In the genomic region with DNA sequence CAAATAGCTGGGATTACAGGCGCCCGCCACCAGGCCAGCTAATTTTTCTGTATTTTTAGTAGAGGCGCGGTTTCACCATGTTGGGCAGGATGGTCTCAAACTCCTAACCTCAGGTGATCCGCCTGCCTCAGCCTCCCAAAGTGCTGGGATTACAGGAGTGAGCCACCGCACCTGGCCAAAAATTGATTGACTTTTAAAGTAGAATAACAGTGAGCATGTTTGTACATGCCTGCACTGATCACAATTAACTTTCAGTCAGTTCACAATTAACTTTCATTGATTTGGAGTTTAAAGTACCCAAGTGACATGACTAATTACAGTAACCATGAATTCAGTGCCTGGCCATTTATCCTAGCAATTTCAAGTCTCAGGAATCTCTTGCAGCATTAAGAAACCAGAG, we compare ENCODE assay signal across 11 cellular contexts.
DNase-seq lines count a peak whose midpoint lies in the region; ATAC-seq, FAIRE-seq and TF ChIP-seq lines count a peak whose summit lies in the region.
"Had no signal": no experiment of that assay in that cellular context is flagged by ENCODE, and none has a peak within 500 bp of the region (broad histone marks: within the 10 kb centered on the region; RNA-seq: fewer than 3 reads in every experiment).

No MANE protein-coding gene starts in this region.

- H3K27me3 ChIP-seq in AG04450 (ENCODE audit: control insufficient read depth, insufficient read depth, low read length): no peaks in the 10 kb centered on the region
- no peaks in the 10 kb centered on the region for H3K27me3 ChIP-seq in GM12878 (replicated peaks in 1 of 2; ENCODE audit: control insufficient read depth in 2 of 2, insufficient read depth in 2 of 2, low read length in 1 of 2)
- no peaks in the 10 kb centered on the region for H3K27me3 ChIP-seq in mucosa of rectum (ENCODE audit: control insufficient read depth in 2 of 2, insufficient read depth in 2 of 2, low read length in 2 of 2)

- TF ChIP-seq POLR2A in GM12878 (IDR thresholded peaks at IDR 0.05; ENCODE audit: low read depth, low read length): no peak

- H3K27ac ChIP-seq in AG04450 (ENCODE audit: low read depth, low read length) (peak overlapping the region; percentile 80), GM12878 (ENCODE audit: control insufficient read depth, insufficient read depth) (peak overlapping the region; percentile 79), mucosa of rectum (ENCODE audit: low read depth in 2 of 2, low read length in 2 of 2) (peak overlapping the region; percentile 14 to 27)

- CTCF ChIA-PET in AG04450 (lab: Charles Lee) (no interaction called here), GM12878 (lab: Yijun Ruan, JAX) (interaction anchor here (0.8 to 1.5 kb wide), 5 partner anchors 8 to 83 kb away, joined by 3 to 4 read pairs (median 4); no protein-coding TSS in a partner anchor)

- H3K9me3 Mint-ChIP-seq in HFFc6: no peaks in the 10 kb centered on the region

- in situ Hi-C loops in GM12878 (cut with MboI): no loop called here

- H3K9me3 ChIP-seq in AG04450 (ENCODE audit: control insufficient read depth, insufficient read depth, low read length) (no peaks in the 10 kb centered on the region), GM12878 (replicated peaks; ENCODE audit: control insufficient read depth, insufficient read depth, low read length) (no peaks in the 10 kb centered on the region), mucosa of rectum (ENCODE audit: control insufficient read depth in 2 of 2, low read length in 2 of 2) (no peaks in the 10 kb centered on the region)

- WGBS in GM12878 (ENCODE audit: insufficient coverage, insufficient replicate concordance, low lambda C conversion rate, missing lambda C conversion rate): under 1% methylated on average over 6 of the region's 6 CpGs

- peak; percentile 3 for ATAC-seq in GM12878

- RAD21 ChIA-PET in GM12878 (lab: Charles Lee; ENCODE audit: unreplicated experiment): interaction anchor here (0.6 to 1.7 kb wide), 5 partner anchors 7 to 63 kb away, joined by 3 to 7 read pairs (median 3); no protein-coding TSS in a partner anchor

- TF ChIP-seq RAD21 in GM12878 (IDR thresholded peaks at IDR 0.05; ENCODE audit: insufficient read depth, low read depth, low read length): no peak

- no peaks in the 10 kb centered on the region for H3K36me3 Mint-ChIP-seq in HFFc6 (ENCODE audit: low read depth)

- H3K4me1 Mint-ChIP-seq in HFFc6 (ENCODE audit: low read depth): peaks cover 51% of the 10 kb centered on the region

- no peak overlapping the region for H2AFZ ChIP-seq in GM12878 (ENCODE audit: control insufficient read depth, low read depth, low read length)

- no peak for TF ChIP-seq EP300 in GM12878 (IDR thresholded peaks at IDR 0.05; ENCODE audit: borderline replicate concordance in 1 of 2, control insufficient read depth in 1 of 2, low read depth in 2 of 2, low read length in 2 of 2)

- H4K20me1 ChIP-seq in GM12878 (ENCODE audit: control insufficient read depth, insufficient read depth): no peaks in the 10 kb centered on the region

- H3K27me3 Mint-ChIP-seq in HFFc6 (ENCODE audit: insufficient read depth): peaks cover 2% of the 10 kb centered on the region; the same call in 1 of the 2 replicates

- peak overlapping the region; percentile 96 for H3K27ac Mint-ChIP-seq in HFFc6

- peaks cover 19% of the 10 kb centered on the region for H3K4me1 ChIP-seq in GM12878 (ENCODE audit: control insufficient read depth, insufficient read depth, low read length)
- peaks cover 5% of the 10 kb centered on the region in 2 donors for H3K4me1 ChIP-seq in mucosa of rectum (ENCODE audit: control insufficient read depth in 2 of 2, insufficient read depth in 2 of 2, low read length in 2 of 2)

- H3K9ac ChIP-seq in GM12878 (ENCODE audit: control insufficient read depth, insufficient read depth, low read length) (peak overlapping the region; percentile 49), mucosa of rectum (ENCODE audit: low read depth in 1 of 2, low read length in 2 of 2) (no peak overlapping the region)

- TF ChIP-seq CTCF in AG04450 (IDR thresholded peaks at IDR 0.05; ENCODE audit: low read depth, low read length) (no peak), HFFc6 (IDR thresholded peaks at IDR 0.05) (no peak), GM12878 (IDR thresholded peaks at IDR 0.05 in 2 of 3, conservative IDR thresholded peaks at IDR 0.05 in 1 of 3; ENCODE audit: control insufficient read depth in 2 of 3, extremely low read depth in 1 of 3, insufficient read depth in 1 of 3, low read depth in 3 of 3, low read length in 3 of 3) (no peak)

- no peaks in the 10 kb centered on the region for H3K79me2 ChIP-seq in GM12878 (ENCODE audit: control insufficient read depth, insufficient read depth, low read length)

- SMC1A ChIA-PET in GM12878 (lab: Charles Lee; ENCODE audit: uncharacterized antibody, unreplicated experiment): interaction anchor here (1.0 to 3.5 kb wide), 7 partner anchors 10 to 83 kb away, joined by 3 to 18 read pairs (median 4); no protein-coding TSS in a partner anchor

- H3K4me3 ChIP-seq in AG04450 (ENCODE audit: low read depth, low read length) (no peak overlapping the region), GM12878 (peak overlapping the region; percentile 50; the same call in 1 of the 2 replicates), mucosa of rectum (ENCODE audit: low read length in 2 of 2) (peak overlapping the region in 1 of 2 donors; percentile 51)

- POLR2A ChIA-PET in AG04450 (lab: Yijun Ruan, JAX): no interaction called here
- POLR2A ChIA-PET in GM12878 (lab: Charles Lee): interaction anchor here (0.7 to 1.4 kb wide), 4 partner anchors 8 to 16 kb away, joined by 3 read pairs; no protein-coding TSS in a partner anchor

- intact Hi-C loops in GM12878 (cut with micrococcal nuclease; ENCODE audit: unreplicated experiment): loop anchor here (5.0 kb wide), 1 partner anchor 133 kb away; no protein-coding TSS in a partner anchor

- DNase-seq in AG04450 (ENCODE audit: low read depth, low spot score) (no peak), HFFc6 (no peak), GM12878 (ENCODE audit: low read depth, low spot score) (no peak), NOMO-1 treated with DMSO at 0.1 percent for 48 hours (lab: John Stamatoyannopoulos, UW; ENCODE audit: unreplicated experiment) (no peak), NCI-H1105 treated with DMSO at 0.1 percent for 48 hours (lab: John Stamatoyannopoulos, UW) (no peak), GOT3 (lab: John Stamatoyannopoulos, UW) (no peak), epidermal melanocyte (ENCODE audit: insufficient read length, low spot score) (no peak)
- DNase-seq: cortex of kidney, DMS53, NCI-H526 had no signal

- no peak for FAIRE-seq in GM12878 (lab: Jason Lieb, UNC)

- BruUV-seq in GM12878 (replicated peaks; lab: Mats Ljungman, UMichigan): TSS peak; percentile 88

- H3K4me2 ChIP-seq in GM12878 (ENCODE audit: control insufficient read depth, insufficient read depth): peak overlapping the region; percentile 72

- H3K4me3 Mint-ChIP-seq in HFFc6: peak overlapping the region; percentile 82

- no peaks in the 10 kb centered on the region for H3K36me3 ChIP-seq in GM12878 (ENCODE audit: control insufficient read depth in 2 of 2, insufficient read depth in 2 of 2, low read length in 1 of 2)
- peaks cover 0 to 3% of the 10 kb centered on the region in 2 donors for H3K36me3 ChIP-seq in mucosa of rectum (ENCODE audit: control insufficient read depth in 2 of 2, insufficient read depth in 2 of 2, low read length in 2 of 2)

TF ChIP-seq in GM12878, 131 proteins besides CTCF, POLR2A, EP300 and RAD21:
- TF ChIP-seq CREM (IDR thresholded peaks at IDR 0.05; ENCODE audit: low read depth) (no peak), TCF3 (IDR thresholded peaks at IDR 0.05; ENCODE audit: borderline replicate concordance, insufficient read depth, low read depth, low read length) (no peak), MEF2B (IDR thresholded peaks at IDR 0.05; ENCODE audit: partially characterized antibody, poor library complexity, severe bottlenecking) (no peak), NFXL1 (IDR thresholded peaks at IDR 0.05; ENCODE audit: borderline replicate concordance) (no peak), CHD2 (IDR thresholded peaks at IDR 0.05; ENCODE audit: borderline replicate concordance, low read depth, low read length) (no peak), HCFC1 (IDR thresholded peaks at IDR 0.05; ENCODE audit: low read length) (no peak)
TF ChIP-seq in GM12878: peak in this region for 0.

Comparison
In these comparisons a context has a peak if more than half of its experiments do, and no peak if none do; other contexts are left out.
1. H3K27ac ChIP-seq: peak in every context shown above with its lines; median percentile 80 in AG04450; 79 in GM12878; 20 in mucosa of rectum.